In genomic region chr11:104704888-104705287, GRCh38 we compare ENCODE assay signal across 12 cellular contexts.
DNase-seq lines count a peak whose midpoint lies in the region; ATAC-seq lines count a peak whose summit lies in the region.
"Had no signal": no experiment of that assay in that cellular context is flagged by ENCODE, and none has a peak within 500 bp of the region (broad histone marks: within the 10 kb centered on the region; RNA-seq: fewer than 3 reads in every experiment).

No MANE protein-coding gene starts in this region.

- H3K4me3 Mint-ChIP-seq in naive B cell = peak overlapping the region in 6 of 8 donors; percentile 19 to 85 (median 66)

- H3K36me3 ChIP-seq in BLaER1 treated with 17β-estradiol and CSF1 and Interleukin-3, amounts not matched to agents 10 nM and 100 nM = no peaks in the 10 kb centered on the region
- no peaks in the 10 kb centered on the region for H3K36me3 ChIP-seq in KOPT-K1 (ENCODE audit: insufficient read depth, low read length)

- peaks cover 19 to 25% (median 24%) of the 10 kb centered on the region in 3 donors for H3K4me1 Mint-ChIP-seq in naive B cell

- H3K9me3 Mint-ChIP-seq in activated naive CD4-positive, alpha-beta T cell treated with anti-CD3 and anti-CD28 coated beads, Interleukin-2, amount 50 U/mL, for 72 hours = peaks cover 0 to 9% of the 10 kb centered on the region in 2 donors
- peaks cover 0 to 3% (median 0%) of the 10 kb centered on the region in 7 donors for H3K9me3 Mint-ChIP-seq in naive B cell

- no peaks in the 10 kb centered on the region for H3K36me3 Mint-ChIP-seq in activated naive CD4-positive, alpha-beta T cell treated with anti-CD3 and anti-CD28 coated beads, Interleukin-2, amount 50 U/mL, for 72 hours
- no peaks in the 10 kb centered on the region for H3K36me3 Mint-ChIP-seq in naive B cell

- peaks cover 23 to 67% (median 25%) of the 10 kb centered on the region in 10 experiments for H3K4me1 ChIP-seq in BLaER1 treated with 17β-estradiol and CSF1 and Interleukin-3, amounts not matched to agents 10 nM and 100 nM

- H3K27ac Mint-ChIP-seq in activated naive CD4-positive, alpha-beta T cell treated with anti-CD3 and anti-CD28 coated beads, Interleukin-2, amount 50 U/mL, for 72 hours = peak overlapping the region; percentile 66 to 90
- H3K27ac Mint-ChIP-seq in naive B cell = peak overlapping the region in 4 of 6 donors; percentile 20 to 87 (median 69)

- H3K4me3 ChIP-seq in BLaER1 treated with 17β-estradiol and CSF1 and Interleukin-3, amounts not matched to agents 10 nM and 100 nM = peak overlapping the region in 2 of 10 experiments; percentile 34 to 53; a peak in 3 of 20 replicates

- peak overlapping the region; percentile 73 to 94 (median 81); a peak in 21 of 22 replicates for H3K27ac ChIP-seq in BLaER1 treated with 17β-estradiol and CSF1 and Interleukin-3, amounts not matched to agents 10 nM and 100 nM
- peak overlapping the region; percentile 82 for H3K27ac ChIP-seq in KOPT-K1 (ENCODE audit: low read depth, low read length, poor library complexity, severe bottlenecking)

- H3K9me3 ChIP-seq in BLaER1 treated with 17β-estradiol and CSF1 and Interleukin-3, amounts not matched to agents 10 nM and 100 nM (replicated peaks in 1 of 11) = peaks cover 0 to 4% (median 0%) of the 10 kb centered on the region in 11 experiments; a peak in 2 of 22 replicates
- H3K9me3 ChIP-seq in KOPT-K1 (ENCODE audit: insufficient read depth, low read length, poor library complexity, severe bottlenecking) = peaks cover 5% of the 10 kb centered on the region

- H3K4me2 ChIP-seq in BLaER1 treated with 17β-estradiol and CSF1 and Interleukin-3, amounts not matched to agents 10 nM and 100 nM = peak overlapping the region; percentile 55 to 89 (median 75)

- no peaks in the 10 kb centered on the region for H4K20me1 ChIP-seq in BLaER1 treated with 17β-estradiol and CSF1 and Interleukin-3, amounts not matched to agents 10 nM and 100 nM

- H3K27me3 Mint-ChIP-seq in naive B cell = no peaks in the 10 kb centered on the region

- no peaks in the 10 kb centered on the region for H3K27me3 ChIP-seq in BLaER1 treated with 17β-estradiol and CSF1 and Interleukin-3, amounts not matched to agents 10 nM and 100 nM

- no peak for ATAC-seq in activated naive CD4-positive, alpha-beta T cell treated with anti-CD3 and anti-CD28 coated beads, Interleukin-2, amount 50 U/mL, for 72 hours
- ATAC-seq in naive B cell (ENCODE audit: low read depth in 2 of 2) = no peak
- ATAC-seq: left ventricle myocardium superior had no signal

- DNase-seq in activated naive CD4-positive, alpha-beta T cell treated with anti-CD3 and anti-CD28 coated beads, Interleukin-2, amount 50 U/mL, for 72 hours (ENCODE audit: low spot score in 2 of 2) = no peak
- DNase-seq in naive B cell = no peak
- no peak for DNase-seq in stimulated activated CD4-positive, alpha-beta T cell treated with anti-CD3 and anti-CD28 coated beads, Interleukin-4, amount 100 ng/mL, for 1 hour
- DNase-seq in islet precursor cell = no peak
- no peak for DNase-seq in OCI-M1 (lab: John Stamatoyannopoulos, UW)
- DNase-seq in SW 1271 (lab: John Stamatoyannopoulos, UW) = no peak
- DNase-seq: COR-L47; left ventricle myocardium superior; NCI-H2081 treated with DMSO at 0.1 percent for 48 hours; stimulated activated CD4-positive, alpha-beta T cell treated with anti-CD3 and anti-CD28 coated beads, Interleukin-1b, Interleukin-23, amount 100 ng/mL, for 48 hours had no signal

- H3K9ac ChIP-seq in BLaER1 treated with 17β-estradiol and CSF1 and Interleukin-3, amounts not matched to agents 10 nM and 100 nM = peak overlapping the region in 8 of 11 experiments; percentile 18 to 78 (median 63); a peak in 9 of 22 replicates
